ENCODE assay signal across 8 cellular contexts in the genomic region with DNA sequence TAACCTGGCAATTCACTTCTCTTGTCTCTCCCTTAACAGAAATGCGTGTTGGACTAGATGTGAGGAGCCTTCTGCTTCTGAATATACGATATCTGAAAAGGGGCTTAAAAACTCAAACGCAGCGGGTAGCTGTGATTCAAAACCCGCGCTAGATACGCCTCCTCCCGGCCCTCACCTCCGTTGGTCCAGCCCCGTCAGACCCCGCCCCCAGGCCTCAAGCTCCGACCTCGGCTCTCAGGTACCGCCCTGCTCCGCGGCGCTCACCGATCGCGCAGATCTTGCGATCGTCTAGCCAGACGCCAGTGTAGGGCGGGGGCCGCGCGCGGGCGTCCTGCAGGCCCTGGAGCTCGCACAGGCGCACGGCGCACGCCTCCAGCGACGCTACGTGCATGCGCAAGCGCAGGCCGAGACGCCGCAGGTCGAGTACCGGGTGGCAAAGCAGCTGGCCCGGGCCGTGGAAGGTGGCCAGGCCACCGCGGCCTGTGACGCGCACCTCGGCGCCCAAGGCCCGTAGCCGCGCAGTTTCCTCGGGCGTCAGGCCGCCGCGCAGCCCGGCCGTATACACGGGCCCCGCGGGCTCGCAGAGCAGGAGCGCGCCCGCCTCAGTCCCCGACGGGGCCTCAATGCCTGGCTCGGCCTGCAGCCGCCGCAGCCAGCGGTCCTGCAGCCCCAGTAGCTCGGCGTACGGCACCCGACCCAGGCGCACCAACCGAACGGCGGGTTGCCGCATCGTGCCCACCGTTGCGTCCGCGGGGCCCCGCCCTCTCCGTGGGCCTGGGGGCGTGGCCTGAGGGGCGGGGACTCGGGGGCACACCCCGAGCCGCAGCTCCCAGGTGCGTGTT. TPM values are rescaled to one million over a fixed set of nuclear protein-coding genes. Genes with fewer than 3 reads are reported as not detected.
A peak's percentile ranks its signal among the peaks of the same experiment; 100 is the strongest.
DNase-seq lines count a peak whose midpoint lies in the region; ATAC-seq and TF ChIP-seq lines count a peak whose summit lies in the region.

Gene LIPT2 (minus strand): TSS at position 751 of the 842 bp plus-strand sequence. CDS start 21 bp downstream, at position 730.

- H3K9me3 Mint-ChIP-seq in chondrocyte (ENCODE audit: low read depth), result peaks cover 15% of the 10 kb centered on the region

- peak within 1 kb of the TSS; percentile 86 for H3K4me3 ChIP-seq in kidney epithelial cell (ENCODE audit: low read depth, low read length)

- no peaks in the 10 kb centered on the region for H3K27me3 ChIP-seq in kidney epithelial cell (ENCODE audit: control insufficient read depth, insufficient read depth, low read length)

- peak; percentile 92 to 93 for DNase-seq in AML-193 (lab: John Stamatoyannopoulos, UW)
- DNase-seq in NCI-H446 treated with DMSO at 0.1 percent for 48 hours (lab: John Stamatoyannopoulos, UW), result peak; percentile 91
- peak; percentile 94 for DNase-seq in activated CD4-positive, alpha-beta T cell treated with anti-CD3 and anti-CD28 coated beads for 1 hour
- DNase-seq in chondrocyte (ENCODE audit: low spot score), result peak; percentile 99
- DNase-seq in kidney epithelial cell (ENCODE audit: low read depth), result peak; percentile 96
- DNase-seq in stimulated activated CD4-positive, alpha-beta T cell treated with anti-CD3 and anti-CD28 coated beads, Interleukin-15, amount 100 ng/mL, for 24 hours, result peak; percentile 99

- TF ChIP-seq CTCF in chondrocyte (IDR thresholded peaks at IDR 0.05) (peak; percentile 6), kidney epithelial cell (IDR thresholded peaks at IDR 0.05; ENCODE audit: insufficient read depth, low read length, poor library complexity, severe bottlenecking) (no peak)

- peak within 1 kb of the TSS; percentile 90 for H3K27ac Mint-ChIP-seq in chondrocyte (ENCODE audit: unreplicated experiment)

- H3K36me3 ChIP-seq in kidney epithelial cell (ENCODE audit: control insufficient read depth, insufficient read depth, low read length), result no peaks in the 10 kb centered on the region

- H3K4me3 Mint-ChIP-seq in chondrocyte (ENCODE audit: unreplicated experiment), result peak within 1 kb of the TSS; percentile 80

- TF ChIP-seq POLR2A in GM19099 (IDR thresholded peaks at IDR 0.05; ENCODE audit: extremely low read depth, insufficient read length, low read depth), result peak; percentile 89

- H3K27me3 Mint-ChIP-seq in chondrocyte (ENCODE audit: low read depth), result no peaks in the 10 kb centered on the region

- peak; percentile 83 for ATAC-seq in HG03378 (IDR thresholded peaks at IDR 0.05; ENCODE audit: unreplicated experiment)

- H3K36me3 Mint-ChIP-seq in chondrocyte (ENCODE audit: low read depth), result peaks cover 13% of the 10 kb centered on the region

- peaks cover 13% of the 10 kb centered on the region for H3K4me1 Mint-ChIP-seq in chondrocyte (ENCODE audit: low read depth)

RNA-seq across cellular contexts. Expression of gene LIPT2, which starts in this region (rescaled TPM):
- total RNA-seq in chondrocyte (1.4 to 2.3 TPM (median 1.7 TPM) in 3 replicates), kidney epithelial cell (1.9 and 5.3 TPM in 2 replicates)

Comparison
In these comparisons a context has a peak if more than half of its experiments do, and no peak if none do; other contexts are left out.
1. Peak in every context shown above with its lines: DNase-seq, ATAC-seq and H3K4me3 ChIP-seq.